22 cellular contexts compared by ENCODE assay signal in genomic region chr3:165191476-165191875, GRCh38. TPM values are rescaled to one million over a fixed set of nuclear protein-coding genes. Genes with fewer than 3 reads are reported as not detected.
DNase-seq lines count a peak whose midpoint lies in the region; ATAC-seq and TF ChIP-seq lines count a peak whose summit lies in the region.
"Had no signal": no experiment of that assay in that cellular context is flagged by ENCODE, and none has a peak within 500 bp of the region (broad histone marks: within the 10 kb centered on the region; RNA-seq: fewer than 3 reads in every experiment).

No MANE protein-coding gene starts in this region.

- H3K27me3 ChIP-seq in endodermal cell (ENCODE audit: control insufficient read depth, insufficient read depth, low read length, poor library complexity, severe bottlenecking), result peaks cover 64% of the 10 kb centered on the region
- H3K27me3 ChIP-seq: BLaER1 had no signal

- H3K4me1 Mint-ChIP-seq in brain (peaks cover 14% of the 10 kb centered on the region), endodermal cell (peaks cover 31% of the 10 kb centered on the region), neural crest cell (peaks cover 35% of the 10 kb centered on the region)

- no peaks in the 10 kb centered on the region for H3K9me3 ChIP-seq in endodermal cell (ENCODE audit: control insufficient read depth, low read length)

- no peaks in the 10 kb centered on the region for H3K4me1 ChIP-seq in endodermal cell (ENCODE audit: control insufficient read depth, insufficient read depth, low read length)
- H3K4me1 ChIP-seq: BLaER1 had no signal

- peak; percentile 60 for DNase-seq in G401 (ENCODE audit: low spot score)
- no peak for DNase-seq in endodermal cell
- DNase-seq in neural crest cell (ENCODE audit: low read depth, low spot score), result no peak
- DNase-seq in activated CD4-positive, alpha-beta T cell treated with anti-CD3 and anti-CD28 coated beads, Interleukin-2, amount 50 U/mL, for 4 hours, result no peak
- DNase-seq: CD4-positive, alpha-beta memory T cell; DMS153; DND-41; EL; GM23248; H7; HFFc6; IMR-90 had no signal

- H3K27ac Mint-ChIP-seq in brain (peak overlapping the region in 3 of 5 experiments; percentile 32 to 81 (median 48)), endodermal cell (no peak overlapping the region), neural crest cell (ENCODE audit: unreplicated experiment) (no peak overlapping the region)
- H3K27ac Mint-ChIP-seq: CD14-positive monocyte; CD4-positive, alpha-beta memory T cell; HFFc6 had no signal

- TF ChIP-seq CTCF in brain (conservative IDR thresholded peaks at IDR 0.05) (no peak), endodermal cell (conservative IDR thresholded peaks at IDR 0.05) (peak; percentile 7), neural crest cell (conservative IDR thresholded peaks at IDR 0.05) (no peak)

- H3K9me3 Mint-ChIP-seq in brain (no peaks in the 10 kb centered on the region), endodermal cell (no peaks in the 10 kb centered on the region), neural crest cell (no peaks in the 10 kb centered on the region)
- H3K9me3 Mint-ChIP-seq: HFFc6 had no signal

- no peak overlapping the region for H3K9ac ChIP-seq in endodermal cell (ENCODE audit: extremely low read depth, low read length, poor library complexity, severe bottlenecking)
- H3K9ac ChIP-seq: BLaER1, GM23248 had no signal

- H3K4me3 ChIP-seq in endodermal cell (ENCODE audit: low read length), result no peak overlapping the region
- H3K4me3 ChIP-seq: A549, BLaER1, GM23248, K562 had no signal

- H3K27me3 Mint-ChIP-seq in brain (peaks cover 23% of the 10 kb centered on the region), endodermal cell (ENCODE audit: insufficient read depth) (peaks cover 82% of the 10 kb centered on the region), neural crest cell (ENCODE audit: low read depth) (peaks cover 61% of the 10 kb centered on the region)

- H3K36me3 ChIP-seq in endodermal cell (ENCODE audit: control insufficient read depth, insufficient read depth, low read length), result no peaks in the 10 kb centered on the region
- H3K36me3 ChIP-seq: BLaER1 had no signal

- H3K36me3 Mint-ChIP-seq in brain (peaks cover 32% of the 10 kb centered on the region), endodermal cell (ENCODE audit: low read depth) (no peaks in the 10 kb centered on the region), neural crest cell (ENCODE audit: low read depth) (no peaks in the 10 kb centered on the region)
- H3K36me3 Mint-ChIP-seq: CD14-positive monocyte; CD4-positive, alpha-beta memory T cell had no signal

- no peak overlapping the region for H3K27ac ChIP-seq in endodermal cell (ENCODE audit: low read depth, low read length)
- H3K27ac ChIP-seq: 22Rv1, A549, BLaER1, GM23248 had no signal

- WGBS in endodermal cell (ENCODE audit: insufficient coverage in 1 of 2, insufficient read length in 1 of 2), 2 experiments, result 65 to 72% methylated on average over 3 of the region's 3 CpGs

- in situ Hi-C loops in G401 (cut with HindIII; ENCODE audit: low sequenced_read_pairs), result no loop called here

- peak overlapping the region; percentile 82 to 96 (median 94) for H3K4me3 Mint-ChIP-seq in brain
- H3K4me3 Mint-ChIP-seq in endodermal cell, result no peak overlapping the region
- peak overlapping the region; percentile 20 for H3K4me3 Mint-ChIP-seq in neural crest cell
- H3K4me3 Mint-ChIP-seq: CD4-positive, alpha-beta memory T cell; HFFc6 had no signal

- no peak for ATAC-seq in GM18858 (IDR thresholded peaks at IDR 0.05; ENCODE audit: unreplicated experiment)
- no peak for ATAC-seq in HG03139 (IDR thresholded peaks at IDR 0.05; ENCODE audit: unreplicated experiment)
- ATAC-seq: A549, HCT116, K562 had no signal

RNA-seq across cellular contexts. Expression of gene SLITRK3, which starts 4.7 kb away (rescaled TPM):
- not detected in 2 replicates for total RNA-seq in G401 (2014; rRNA removed; shearing (Covaris generic))
- polyA plus RNA-seq in brain (ENCODE audit: insufficient read depth, low read depth, low replicate concordance), result 1.6 TPM
- total RNA-seq in endodermal cell, result under 1 TPM in 1 of 2 donors, not detected in 1; 0.64 TPM
- polyA plus RNA-seq in endodermal cell (2013, experiment 1 of 2), result 1.8 TPM
- polyA plus RNA-seq in endodermal cell (2013, experiment 2 of 2), result 2.8 TPM
- 0.51 and 1.4 TPM in 2 replicates for total RNA-seq in neural crest cell
- total RNA-seq: CD4-positive, alpha-beta memory T cell; GM23248; HFFc6; IMR-90; K562 had no signal
- polyA plus RNA-seq: A549; AG04450; CD14-positive monocyte; CD4-positive, alpha-beta memory T cell; GM23248; IMR-90; K562 had no signal

Comparison
In these comparisons a context has a peak if more than half of its experiments do, and no peak if none do; other contexts are left out.
1. H3K27ac Mint-ChIP-seq: peak in brain (3 of 5); none in endodermal cell (single experiment) and neural crest cell (single experiment).